ENCODE assay signal across 1 cellular context in the genomic region with DNA sequence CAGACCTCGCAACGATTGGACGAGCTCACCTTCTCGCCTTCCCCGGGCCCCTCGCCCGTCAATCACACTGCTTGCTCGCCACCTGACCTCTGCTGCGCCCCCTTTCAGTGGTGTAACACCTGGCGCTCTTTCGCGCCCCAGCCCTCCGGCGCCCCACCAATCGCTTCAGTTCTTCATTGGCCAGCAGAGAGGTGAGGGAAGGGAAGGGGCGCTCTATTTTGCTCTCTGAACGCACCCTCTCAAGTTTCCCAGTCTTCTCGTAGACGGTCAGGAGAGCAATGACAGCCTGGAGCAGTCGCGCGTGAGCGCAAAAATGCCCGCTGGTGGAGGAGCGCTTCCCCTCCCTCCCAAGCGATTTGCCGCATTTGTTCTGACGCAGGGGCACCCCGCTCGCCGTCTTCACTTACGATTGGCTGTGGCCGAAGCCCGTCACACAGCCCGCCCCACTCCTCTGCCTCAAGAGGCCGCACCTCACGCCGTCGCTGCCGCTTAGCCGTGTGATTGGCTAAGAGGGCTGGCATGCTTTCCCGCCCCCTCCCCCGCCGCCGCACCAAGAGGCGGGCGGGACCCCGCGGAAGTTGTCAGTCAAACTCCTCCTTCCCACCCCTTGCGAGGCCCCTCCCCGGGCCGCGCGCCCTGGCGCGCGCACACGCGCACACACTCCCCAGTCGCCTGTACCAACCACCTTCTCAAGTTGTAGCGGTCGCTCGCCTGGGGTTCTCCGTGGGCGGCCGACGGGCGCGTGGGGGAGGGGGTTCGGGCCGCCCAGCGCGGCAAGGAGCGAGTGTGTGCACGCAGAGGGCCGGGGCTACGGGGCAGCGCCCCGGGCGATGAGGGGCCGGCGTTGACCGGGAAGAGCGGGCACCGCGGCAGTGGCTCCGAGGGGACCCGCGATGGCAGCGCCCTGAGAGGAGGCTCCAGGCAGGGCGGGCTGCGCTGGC.
TF ChIP-seq lines count a peak whose summit lies in the region.

A gene (plus strand): TSS at position 667 of the 941 bp plus-strand sequence. CDS start 701 bp downstream, outside the sequence.

TF ChIP-seq in K562, 482 proteins besides CTCF, POLR2A, EP300 and RAD21 (continued from another document and continues in another):
- TF ChIP-seq HSF4 (CRISPR knock-in tag; IDR thresholded peaks at IDR 0.05; ENCODE audit: borderline replicate concordance) (no peak), RBBP5 (IDR thresholded peaks at IDR 0.05; ENCODE audit: borderline replicate concordance, insufficient read depth, low read length, poor library complexity, severe bottlenecking) (no peak), ILF3 (IDR thresholded peaks at IDR 0.05; ENCODE audit: borderline replicate concordance) (peak; percentile 81; the same call in 1 of the 2 replicates), RUNX1 (IDR thresholded peaks at IDR 0.05; ENCODE audit: low read depth) (0 out of 2 replicates have a peak, but pooled peaks have one; percentile 36), MTF1 (CRISPR knock-in tag; IDR thresholded peaks at IDR 0.05; ENCODE audit: borderline replicate concordance) (no peak), HDAC6 (IDR thresholded peaks at IDR 0.05; ENCODE audit: low read depth, low read length) (no peak), ZNF764 (CRISPR knock-in tag; IDR thresholded peaks at IDR 0.05; ENCODE audit: low read depth) (no peak), RBM34 (IDR thresholded peaks at IDR 0.05; ENCODE audit: borderline replicate concordance, insufficient read depth, low read length) (0 out of 2 replicates have a peak, but pooled peaks have one; percentile 84), KLF6 (CRISPR knock-in tag; IDR thresholded peaks at IDR 0.05; ENCODE audit: borderline replicate concordance) (0 out of 2 replicates have a peak, but pooled peaks have one; percentile 32), RB1 (IDR thresholded peaks at IDR 0.05; ENCODE audit: low read depth) (peak; percentile 70; the same call in 1 of the 2 replicates), SLC30A9 (CRISPR knock-in tag; IDR thresholded peaks at IDR 0.05) (no peak), ARHGAP35 (IDR thresholded peaks at IDR 0.05; ENCODE audit: partially characterized antibody) (no peak), DMBX1 (CRISPR knock-in tag; IDR thresholded peaks at IDR 0.05; ENCODE audit: borderline replicate concordance) (peak; percentile 62), SP2 (IDR thresholded peaks at IDR 0.05; ENCODE audit: extremely low read depth, low read depth, low read length, poor library complexity, severe bottlenecking) (peak; percentile 90), ZFP1 (CRISPR knock-in tag; IDR thresholded peaks at IDR 0.05) (no peak), HOXB6 (CRISPR knock-in tag; IDR thresholded peaks at IDR 0.05; ENCODE audit: borderline replicate concordance) (no peak), IRF2 (CRISPR knock-in tag; IDR thresholded peaks at IDR 0.05) (no peak), ZKSCAN1 (IDR thresholded peaks at IDR 0.05; ENCODE audit: low read depth, low read length) (peak; percentile 42), NR2F6 (CRISPR knock-in tag; IDR thresholded peaks at IDR 0.05) (0 out of 2 replicates have a peak, but pooled peaks have one; percentile 49), TAF15 (IDR thresholded peaks at IDR 0.05; ENCODE audit: low read depth, low read length) (no peak), GATAD2B (IDR thresholded peaks at IDR 0.05; ENCODE audit: borderline replicate concordance) (peak; percentile 87), ASH1L (IDR thresholded peaks at IDR 0.05; ENCODE audit: borderline replicate concordance, low read depth, partially characterized antibody) (peak; percentile 97), CSDE1 (IDR thresholded peaks at IDR 0.05) (no peak), SP1 (CRISPR knock-in tag; IDR thresholded peaks at IDR 0.05) (peak; percentile 90), HMG20B (CRISPR knock-in tag; IDR thresholded peaks at IDR 0.05) (no peak), CBFA2T2 (conservative IDR thresholded peaks at IDR 0.05) (peak; percentile 38), MTA1 (IDR thresholded peaks at IDR 0.05; ENCODE audit: borderline replicate concordance) (peak; percentile 79), TRIM24 (IDR thresholded peaks at IDR 0.05) (peak in 1 of 2 experiments; percentile 37; a peak in 1 of 4 replicates), ZNF146 (CRISPR knock-in tag; IDR thresholded peaks at IDR 0.05; ENCODE audit: unreplicated experiment) (no peak), HNRNPH1 (optimal IDR thresholded peaks at IDR 0.05; ENCODE audit: low read depth, low read length) (no peak), DNMT1 (IDR thresholded peaks at IDR 0.05) (no peak), JUND (IDR thresholded peaks at IDR 0.05; ENCODE audit: borderline replicate concordance, low read depth, low read length) (peak; percentile 41; the same call in 1 of the 2 replicates), JUND (tag; IDR thresholded peaks at IDR 0.05; ENCODE audit: borderline replicate concordance, low read depth, low read length) (0 out of 3 replicates have a peak, but pooled peaks have one; percentile 11), NCOA1 (IDR thresholded peaks at IDR 0.05; ENCODE audit: low read depth) (0 out of 2 replicates have a peak, but pooled peaks have one; percentile 43), MAZ (CRISPR knock-in tag; conservative IDR thresholded peaks at IDR 0.05 in 1 of 2, IDR thresholded peaks at IDR 0.05 in 1 of 2) (peak; percentile 79 to 92), NRF1 (conservative IDR thresholded peaks at IDR 0.05 in 1 of 2, IDR thresholded peaks at IDR 0.05 in 1 of 2) (peak; percentile 92 to 93), NFE2L1 (tag; IDR thresholded peaks at IDR 0.05; ENCODE audit: borderline replicate concordance, low read depth) (no peak), TFAM (CRISPR knock-in tag; conservative IDR thresholded peaks at IDR 0.05) (no peak), ZNF507 (tag; conservative IDR thresholded peaks at IDR 0.05) (no peak), FOXJ3 (CRISPR knock-in tag; IDR thresholded peaks at IDR 0.05) (no peak), RCOR1 (IDR thresholded peaks at IDR 0.05; ENCODE audit: borderline replicate concordance in 1 of 2, low read depth in 2 of 2, low read length in 2 of 2) (peak in 1 of 2 experiments; percentile 43; a peak in 1 of 4 replicates), CHD2 (IDR thresholded peaks at IDR 0.05; ENCODE audit: low read depth, low read length) (peak; percentile 88), NFE2 (IDR thresholded peaks at IDR 0.05; ENCODE audit: low read depth) (0 out of 2 replicates have a peak, but pooled peaks have one; percentile 1), TCF7L2 (IDR thresholded peaks at IDR 0.05; ENCODE audit: low read depth, low read length) (no peak), HNRNPK (IDR thresholded peaks at IDR 0.05; ENCODE audit: low read depth, low read length, poor library complexity, severe bottlenecking) (peak; percentile 37), ZNF57 (CRISPR knock-in tag; IDR thresholded peaks at IDR 0.05) (no peak), POLR2H (tag; IDR thresholded peaks at IDR 0.05; ENCODE audit: low read depth) (peak; percentile 84), ZFPM2 (CRISPR knock-in tag; IDR thresholded peaks at IDR 0.05) (peak; percentile 64; the same call in 1 of the 2 replicates), ZKSCAN8 (CRISPR knock-in tag; IDR thresholded peaks at IDR 0.05) (no peak), GATA2 (CRISPR knock-in tag; IDR thresholded peaks at IDR 0.05) (no peak), CBX2 (IDR thresholded peaks at IDR 0.05; ENCODE audit: insufficient read depth, low read length, poor library complexity, severe bottlenecking) (no peak), U2AF2 (optimal IDR thresholded peaks at IDR 0.05; ENCODE audit: low read depth, low read length) (no peak)
- TF ChIP-seq, protein P1, sequence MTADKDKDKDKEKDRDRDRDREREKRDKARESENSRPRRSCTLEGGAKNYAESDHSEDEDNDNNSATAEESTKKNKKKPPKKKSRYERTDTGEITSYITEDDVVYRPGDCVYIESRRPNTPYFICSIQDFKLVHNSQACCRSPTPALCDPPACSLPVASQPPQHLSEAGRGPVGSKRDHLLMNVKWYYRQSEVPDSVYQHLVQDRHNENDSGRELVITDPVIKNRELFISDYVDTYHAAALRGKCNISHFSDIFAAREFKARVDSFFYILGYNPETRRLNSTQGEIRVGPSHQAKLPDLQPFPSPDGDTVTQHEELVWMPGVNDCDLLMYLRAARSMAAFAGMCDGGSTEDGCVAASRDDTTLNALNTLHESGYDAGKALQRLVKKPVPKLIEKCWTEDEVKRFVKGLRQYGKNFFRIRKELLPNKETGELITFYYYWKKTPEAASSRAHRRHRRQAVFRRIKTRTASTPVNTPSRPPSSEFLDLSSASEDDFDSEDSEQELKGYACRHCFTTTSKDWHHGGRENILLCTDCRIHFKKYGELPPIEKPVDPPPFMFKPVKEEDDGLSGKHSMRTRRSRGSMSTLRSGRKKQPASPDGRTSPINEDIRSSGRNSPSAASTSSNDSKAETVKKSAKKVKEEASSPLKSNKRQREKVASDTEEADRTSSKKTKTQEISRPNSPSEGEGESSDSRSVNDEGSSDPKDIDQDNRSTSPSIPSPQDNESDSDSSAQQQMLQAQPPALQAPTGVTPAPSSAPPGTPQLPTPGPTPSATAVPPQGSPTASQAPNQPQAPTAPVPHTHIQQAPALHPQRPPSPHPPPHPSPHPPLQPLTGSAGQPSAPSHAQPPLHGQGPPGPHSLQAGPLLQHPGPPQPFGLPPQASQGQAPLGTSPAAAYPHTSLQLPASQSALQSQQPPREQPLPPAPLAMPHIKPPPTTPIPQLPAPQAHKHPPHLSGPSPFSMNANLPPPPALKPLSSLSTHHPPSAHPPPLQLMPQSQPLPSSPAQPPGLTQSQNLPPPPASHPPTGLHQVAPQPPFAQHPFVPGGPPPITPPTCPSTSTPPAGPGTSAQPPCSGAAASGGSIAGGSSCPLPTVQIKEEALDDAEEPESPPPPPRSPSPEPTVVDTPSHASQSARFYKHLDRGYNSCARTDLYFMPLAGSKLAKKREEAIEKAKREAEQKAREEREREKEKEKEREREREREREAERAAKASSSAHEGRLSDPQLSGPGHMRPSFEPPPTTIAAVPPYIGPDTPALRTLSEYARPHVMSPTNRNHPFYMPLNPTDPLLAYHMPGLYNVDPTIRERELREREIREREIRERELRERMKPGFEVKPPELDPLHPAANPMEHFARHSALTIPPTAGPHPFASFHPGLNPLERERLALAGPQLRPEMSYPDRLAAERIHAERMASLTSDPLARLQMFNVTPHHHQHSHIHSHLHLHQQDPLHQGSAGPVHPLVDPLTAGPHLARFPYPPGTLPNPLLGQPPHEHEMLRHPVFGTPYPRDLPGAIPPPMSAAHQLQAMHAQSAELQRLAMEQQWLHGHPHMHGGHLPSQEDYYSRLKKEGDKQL (CRISPR knock-in tag; IDR thresholded peaks at IDR 0.05; ENCODE audit: borderline replicate concordance), result 0 out of 2 replicates have a peak, but pooled peaks have one; percentile 68
- TF ChIP-seq, protein P2, sequence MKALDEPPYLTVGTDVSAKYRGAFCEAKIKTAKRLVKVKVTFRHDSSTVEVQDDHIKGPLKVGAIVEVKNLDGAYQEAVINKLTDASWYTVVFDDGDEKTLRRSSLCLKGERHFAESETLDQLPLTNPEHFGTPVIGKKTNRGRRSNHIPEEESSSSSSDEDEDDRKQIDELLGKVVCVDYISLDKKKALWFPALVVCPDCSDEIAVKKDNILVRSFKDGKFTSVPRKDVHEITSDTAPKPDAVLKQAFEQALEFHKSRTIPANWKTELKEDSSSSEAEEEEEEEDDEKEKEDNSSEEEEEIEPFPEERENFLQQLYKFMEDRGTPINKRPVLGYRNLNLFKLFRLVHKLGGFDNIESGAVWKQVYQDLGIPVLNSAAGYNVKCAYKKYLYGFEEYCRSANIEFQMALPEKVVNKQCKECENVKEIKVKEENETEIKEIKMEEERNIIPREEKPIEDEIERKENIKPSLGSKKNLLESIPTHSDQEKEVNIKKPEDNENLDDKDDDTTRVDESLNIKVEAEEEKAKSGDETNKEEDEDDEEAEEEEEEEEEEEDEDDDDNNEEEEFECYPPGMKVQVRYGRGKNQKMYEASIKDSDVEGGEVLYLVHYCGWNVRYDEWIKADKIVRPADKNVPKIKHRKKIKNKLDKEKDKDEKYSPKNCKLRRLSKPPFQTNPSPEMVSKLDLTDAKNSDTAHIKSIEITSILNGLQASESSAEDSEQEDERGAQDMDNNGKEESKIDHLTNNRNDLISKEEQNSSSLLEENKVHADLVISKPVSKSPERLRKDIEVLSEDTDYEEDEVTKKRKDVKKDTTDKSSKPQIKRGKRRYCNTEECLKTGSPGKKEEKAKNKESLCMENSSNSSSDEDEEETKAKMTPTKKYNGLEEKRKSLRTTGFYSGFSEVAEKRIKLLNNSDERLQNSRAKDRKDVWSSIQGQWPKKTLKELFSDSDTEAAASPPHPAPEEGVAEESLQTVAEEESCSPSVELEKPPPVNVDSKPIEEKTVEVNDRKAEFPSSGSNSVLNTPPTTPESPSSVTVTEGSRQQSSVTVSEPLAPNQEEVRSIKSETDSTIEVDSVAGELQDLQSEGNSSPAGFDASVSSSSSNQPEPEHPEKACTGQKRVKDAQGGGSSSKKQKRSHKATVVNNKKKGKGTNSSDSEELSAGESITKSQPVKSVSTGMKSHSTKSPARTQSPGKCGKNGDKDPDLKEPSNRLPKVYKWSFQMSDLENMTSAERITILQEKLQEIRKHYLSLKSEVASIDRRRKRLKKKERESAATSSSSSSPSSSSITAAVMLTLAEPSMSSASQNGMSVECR (CRISPR knock-in tag; IDR thresholded peaks at IDR 0.05), result no peak; the same call in 1 of the 2 replicates
- TF ChIP-seq, protein P3, sequence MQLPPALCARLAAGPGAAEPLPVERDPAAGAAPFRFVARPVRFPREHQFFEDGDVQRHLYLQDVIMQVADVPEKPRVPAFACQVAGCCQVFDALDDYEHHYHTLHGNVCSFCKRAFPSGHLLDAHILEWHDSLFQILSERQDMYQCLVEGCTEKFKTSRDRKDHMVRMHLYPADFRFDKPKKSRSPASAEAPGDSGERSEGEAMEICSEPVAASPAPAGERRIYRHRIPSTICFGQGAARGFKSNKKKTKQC (CRISPR knock-in tag; IDR thresholded peaks at IDR 0.05), result peak; percentile 89; the same call in 1 of the 2 replicates
- TF ChIP-seq, protein P4, sequence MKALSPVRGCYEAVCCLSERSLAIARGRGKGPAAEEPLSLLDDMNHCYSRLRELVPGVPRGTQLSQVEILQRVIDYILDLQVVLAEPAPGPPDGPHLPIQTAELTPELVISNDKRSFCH (CRISPR knock-in tag; IDR thresholded peaks at IDR 0.05), result no peak
- TF ChIP-seq, protein P4 (tag; IDR thresholded peaks at IDR 0.05), result peak; percentile 52; the same call in 1 of the 2 replicates
- TF ChIP-seq, protein P5, sequence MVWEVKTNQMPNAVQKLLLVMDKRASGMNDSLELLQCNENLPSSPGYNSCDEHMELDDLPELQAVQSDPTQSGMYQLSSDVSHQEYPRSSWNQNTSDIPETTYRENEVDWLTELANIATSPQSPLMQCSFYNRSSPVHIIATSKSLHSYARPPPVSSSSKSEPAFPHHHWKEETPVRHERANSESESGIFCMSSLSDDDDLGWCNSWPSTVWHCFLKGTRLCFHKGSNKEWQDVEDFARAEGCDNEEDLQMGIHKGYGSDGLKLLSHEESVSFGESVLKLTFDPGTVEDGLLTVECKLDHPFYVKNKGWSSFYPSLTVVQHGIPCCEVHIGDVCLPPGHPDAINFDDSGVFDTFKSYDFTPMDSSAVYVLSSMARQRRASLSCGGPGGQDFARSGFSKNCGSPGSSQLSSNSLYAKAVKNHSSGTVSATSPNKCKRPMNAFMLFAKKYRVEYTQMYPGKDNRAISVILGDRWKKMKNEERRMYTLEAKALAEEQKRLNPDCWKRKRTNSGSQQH (CRISPR knock-in tag; IDR thresholded peaks at IDR 0.05), result peak; percentile 88
